Comparison of ENCODE assay signal across 14 cellular contexts in genomic region chr6:73710470-73710869, GRCh38. TPM values are rescaled to one million over a fixed set of nuclear protein-coding genes. Genes with fewer than 3 reads are reported as not detected.
DNase-seq lines count a peak whose midpoint lies in the region; ATAC-seq, FAIRE-seq and TF ChIP-seq lines count a peak whose summit lies in the region.
"Had no signal": no experiment of that assay in that cellular context is flagged by ENCODE, and none has a peak within 500 bp of the region (broad histone marks: within the 10 kb centered on the region; RNA-seq: fewer than 3 reads in every experiment).

No MANE protein-coding gene starts in this region.

- no peak overlapping the region for H3K14ac ChIP-seq in H9 (ENCODE audit: insufficient read depth, low read length)

- intact Hi-C loops in HepG2 (cut with micrococcal nuclease; ENCODE audit: unreplicated experiment) (no loop called here), right lobe of liver (cut with DNase I) (no loop called here), gastrocnemius medialis (cut with DNase I; ENCODE audit: low total_unique reads) (no loop called here)

- BruUV-seq in HepG2 (replicated peaks; lab: Mats Ljungman, UMichigan), result no TSS peak

- POLR2A ChIA-PET in HepG2 (lab: Yijun Ruan, JAX), result no interaction called here

- CTCF ChIA-PET in HepG2 (lab: Yijun Ruan, JAX; ENCODE audit: low intra/inter-chr PET ratio, low total read pairs), result no interaction called here

- no peak for ATAC-seq in HepG2
- ATAC-seq in right lobe of liver, result no peak
- ATAC-seq in GM19328 (IDR thresholded peaks at IDR 0.05; ENCODE audit: unreplicated experiment), result no peak
- no peak for ATAC-seq in gastrocnemius medialis
- ATAC-seq: lower lobe of right lung had no signal

- no peak for TF ChIP-seq EP300 in HepG2 (IDR thresholded peaks at IDR 0.05; ENCODE audit: low read depth in 2 of 2, low read length in 2 of 2)
- no peak for TF ChIP-seq EP300 in HepG2 (CRISPR knock-in tag; IDR thresholded peaks at IDR 0.05; ENCODE audit: borderline replicate concordance)

- H3K27ac ChIP-seq in HepG2 (ENCODE audit: extremely low read length, insufficient read depth, low read length) (no peak overlapping the region), right lobe of liver (no peak overlapping the region), fibroblast of lung (ENCODE audit: insufficient read depth, low read length) (no peak overlapping the region), H9 (ENCODE audit: insufficient read length, low read depth, low read length) (no peak overlapping the region), gastrocnemius medialis (no peak overlapping the region)
- H3K27ac ChIP-seq: breast epithelium, lower lobe of right lung, thyroid gland had no signal

- no peaks in the 10 kb centered on the region for H3K36me3 Mint-ChIP-seq in H9 (ENCODE audit: insufficient read depth in 1 of 3, low read depth in 3 of 3)

- no peak overlapping the region for H3K4me3 ChIP-seq in HepG2 (replicated peaks in 1 of 3; ENCODE audit: insufficient read depth in 1 of 3, low read depth in 2 of 3, low read length in 3 of 3)
- H3K4me3 ChIP-seq in right lobe of liver, result no peak overlapping the region
- no peak overlapping the region for H3K4me3 ChIP-seq in fibroblast of lung (replicated peaks in 1 of 4; ENCODE audit: control extremely low read depth in 1 of 4, insufficient read depth in 1 of 4, low read depth in 3 of 4, low read length in 4 of 4)
- no peak overlapping the region for H3K4me3 ChIP-seq in gastrocnemius medialis
- H3K4me3 ChIP-seq: breast epithelium, lower lobe of right lung, thyroid gland had no signal

- H2BK12ac ChIP-seq in H9 (ENCODE audit: insufficient read length, low read depth, low read length), result no peak overlapping the region

- H2AFZ ChIP-seq in HepG2 (ENCODE audit: low read length) (no peak overlapping the region), fibroblast of lung (ENCODE audit: low read length) (no peak overlapping the region), H9 (ENCODE audit: low read length) (no peak overlapping the region)

- H3K79me2 ChIP-seq in HepG2 (ENCODE audit: insufficient read depth, low read length) (no peaks in the 10 kb centered on the region), fibroblast of lung (ENCODE audit: control insufficient read depth, insufficient read depth, low read length) (no peaks in the 10 kb centered on the region), H9 (ENCODE audit: insufficient read depth, low read length) (no peaks in the 10 kb centered on the region)

- H3K36me3 ChIP-seq in HepG2 (replicated peaks in 1 of 2; ENCODE audit: control insufficient read depth in 1 of 2, insufficient read depth in 2 of 2, low read length in 2 of 2), result no peaks in the 10 kb centered on the region
- no peaks in the 10 kb centered on the region for H3K36me3 ChIP-seq in right lobe of liver
- H3K36me3 ChIP-seq in fibroblast of lung (ENCODE audit: control insufficient read depth, insufficient read depth, low read length), result no peaks in the 10 kb centered on the region
- no peaks in the 10 kb centered on the region for H3K36me3 ChIP-seq in gastrocnemius medialis
- H3K36me3 ChIP-seq: breast epithelium, lower lobe of right lung, thyroid gland had no signal

- no peak for TF ChIP-seq RAD21 in HepG2 (CRISPR knock-in tag; IDR thresholded peaks at IDR 0.05)

- in situ Hi-C loops in HepG2 (cut with HindIII; ENCODE audit: extremely low pct_ligation_motif_present, low pct_unique_long_range_greater_than_20kb) (no loop called here), gastrocnemius medialis (cut with MboI; ENCODE audit: low sequenced_read_pairs in 4 of 4) (no loop called here)

- H3K27me3 Mint-ChIP-seq in H9 (ENCODE audit: low read depth), result no peaks in the 10 kb centered on the region

- H2BK20ac ChIP-seq in H9 (ENCODE audit: low read depth, low read length, poor library complexity, severe bottlenecking), result no peak overlapping the region

- H3K4me3 Mint-ChIP-seq in H9, result no peak overlapping the region

- no peaks in the 10 kb centered on the region for H3K79me1 ChIP-seq in H9 (ENCODE audit: insufficient read depth, low read depth, low read length, poor library complexity, severe bottlenecking)

- H3K9me3 ChIP-seq in HepG2 (ENCODE audit: low read length) (no peaks in the 10 kb centered on the region), right lobe of liver (no peaks in the 10 kb centered on the region), fibroblast of lung (ENCODE audit: control insufficient read depth, insufficient read depth, low read depth, low read length) (no peaks in the 10 kb centered on the region), H9 (ENCODE audit: control insufficient read depth, low read depth, low read length) (no peaks in the 10 kb centered on the region), gastrocnemius medialis (no peaks in the 10 kb centered on the region)
- H3K9me3 ChIP-seq: breast epithelium, lower lobe of right lung, thyroid gland had no signal

- H3K23me2 ChIP-seq in H9 (ENCODE audit: insufficient read length, low read depth, low read length, poor library complexity, severe bottlenecking), result no peaks in the 10 kb centered on the region

- WGBS in HepG2 (ENCODE audit: low lambda C conversion rate), result 9% methylated on average over 2 of the region's 2 CpGs
- 41% methylated on average over 2 of the region's 2 CpGs for WGBS in right lobe of liver (ENCODE audit: insufficient coverage, low coverage, low lambda C conversion rate, missing lambda C conversion rate)
- no CpG with 5 or more reads among the region's 2 CpGs for WGBS in H9 (ENCODE audit: extremely low coverage, insufficient read length, low lambda C conversion rate)

- H3K23ac ChIP-seq in H9 (ENCODE audit: insufficient read length, low read depth, low read length), result no peak overlapping the region

- no peak overlapping the region for H3T11ph ChIP-seq in H9 (ENCODE audit: low read length)

- no peak overlapping the region for H4K5ac ChIP-seq in H9 (ENCODE audit: insufficient read length, low read depth, low read length)

- H3K4ac ChIP-seq in H9 (ENCODE audit: low read depth, low read length), result no peak overlapping the region

- no peak overlapping the region for H3K56ac ChIP-seq in H9 (ENCODE audit: insufficient read length, low read depth, low read length)

- no peak overlapping the region for H4K8ac ChIP-seq in H9 (replicated peaks; ENCODE audit: insufficient read length, low read depth, low read length)

- no peak for TF ChIP-seq POLR2A in HepG2 (IDR thresholded peaks at IDR 0.05; ENCODE audit: insufficient read depth in 1 of 2, low read depth in 2 of 2, low read length in 2 of 2)
- no peak for TF ChIP-seq POLR2A in right lobe of liver (IDR thresholded peaks at IDR 0.05)
- no peak for TF ChIP-seq POLR2A in gastrocnemius medialis (IDR thresholded peaks at IDR 0.05)

- H3K27me3 ChIP-seq in HepG2 (ENCODE audit: control insufficient read depth in 1 of 2, insufficient read depth in 2 of 2, low read length in 2 of 2), result no peaks in the 10 kb centered on the region
- H3K27me3 ChIP-seq in right lobe of liver, result no peaks in the 10 kb centered on the region
- no peaks in the 10 kb centered on the region for H3K27me3 ChIP-seq in fibroblast of lung (ENCODE audit: control insufficient read depth, insufficient read depth, low read length)
- no peaks in the 10 kb centered on the region for H3K27me3 ChIP-seq in H9 (ENCODE audit: insufficient read depth, low read length)
- no peaks in the 10 kb centered on the region for H3K27me3 ChIP-seq in gastrocnemius medialis
- H3K27me3 ChIP-seq: breast epithelium, thyroid gland had no signal

- H3K4me1 ChIP-seq in HepG2 (ENCODE audit: insufficient read depth, low read length) (0 out of 2 replicates have a peak, but pooled peaks cover 12% of the 10 kb centered on the region), right lobe of liver (no peaks in the 10 kb centered on the region), fibroblast of lung (ENCODE audit: control insufficient read depth, extremely low read depth, insufficient read depth, low read length) (no peaks in the 10 kb centered on the region), H9 (ENCODE audit: insufficient read depth, low read length) (no peaks in the 10 kb centered on the region), gastrocnemius medialis (peaks cover 0 to 4% of the 10 kb centered on the region in 2 donors)
- H3K4me1 ChIP-seq: breast epithelium, thyroid gland had no signal

- H4K20me1 ChIP-seq in HepG2 (ENCODE audit: insufficient read depth, low read length) (no peaks in the 10 kb centered on the region), fibroblast of lung (ENCODE audit: control insufficient read depth, extremely low read depth, insufficient read depth, low read length) (no peaks in the 10 kb centered on the region), H9 (ENCODE audit: control insufficient read depth, insufficient read depth, insufficient read length) (no peaks in the 10 kb centered on the region)

- TF ChIP-seq CTCF in HepG2 (CRISPR knock-in tag; IDR thresholded peaks at IDR 0.05), result no peak
- TF ChIP-seq CTCF in right lobe of liver (IDR thresholded peaks at IDR 0.05), result no peak
- TF ChIP-seq CTCF in fibroblast of lung (conservative IDR thresholded peaks at IDR 0.05 in 1 of 2, IDR thresholded peaks at IDR 0.05 in 1 of 2; ENCODE audit: low read depth in 1 of 2, low read length in 2 of 2), result no peak
- TF ChIP-seq CTCF in H9 (conservative IDR thresholded peaks at IDR 0.05), result no peak
- TF ChIP-seq CTCF in gastrocnemius medialis (IDR thresholded peaks at IDR 0.05 in 4 of 5, conservative IDR thresholded peaks at IDR 0.05 in 1 of 5), result no peak

- peaks cover 17 to 20% of the 10 kb centered on the region in 2 experiments for H3K4me1 Mint-ChIP-seq in H9

- no peak overlapping the region for H3K27ac Mint-ChIP-seq in H9

- no peak overlapping the region for H2AK5ac ChIP-seq in H9 (ENCODE audit: insufficient read length, low read length)

- H3K4me2 ChIP-seq in HepG2 (ENCODE audit: low read depth, low read length) (no peak overlapping the region), fibroblast of lung (ENCODE audit: extremely low read depth, insufficient read depth, low read length) (no peak overlapping the region), H9 (ENCODE audit: insufficient read depth, insufficient read length, low read length) (no peak overlapping the region)

- 0 out of 5 replicates have a peak, but pooled peaks cover 0 to 2% of the 10 kb centered on the region in 2 experiments for H3K9me3 Mint-ChIP-seq in H9

- no peak overlapping the region for H2BK5ac ChIP-seq in H9 (ENCODE audit: insufficient read length, low read length)

- no peak overlapping the region for H3K9ac ChIP-seq in HepG2 (ENCODE audit: insufficient read depth, low read depth, low read length)
- H3K9ac ChIP-seq in fibroblast of lung (ENCODE audit: insufficient read depth, low read length), result no peak overlapping the region
- no peak overlapping the region for H3K9ac ChIP-seq in H9 (ENCODE audit: extremely low read depth, insufficient read length, low read length)

- H4K91ac ChIP-seq in H9 (ENCODE audit: insufficient read length, low read depth, low read length), result no peak overlapping the region

- no peak overlapping the region for H2BK120ac ChIP-seq in H9 (ENCODE audit: low read depth, low read length, poor library complexity, severe bottlenecking)

- no peak overlapping the region for H2BK15ac ChIP-seq in H9 (ENCODE audit: low read depth, low read length)

- peak; percentile 7 for DNase-seq in HepG2 (ENCODE audit: low spot score)
- DNase-seq in right lobe of liver, result no peak
- DNase-seq in RKO (ENCODE audit: low spot score), result peak; percentile 37
- DNase-seq in fibroblast of lung (ENCODE audit: low read depth in 2 of 2), result peak; percentile 44 to 83
- DNase-seq in stimulated activated CD4-positive, alpha-beta T cell treated with anti-CD3 and anti-CD28 coated beads, Interleukin-2, amount 100 ng/mL, for 24 hours, result no peak
- no peak for DNase-seq in H9
- DNase-seq in gastrocnemius medialis, result no peak
- DNase-seq: H7, lower lobe of right lung, NCI-H774, thyroid gland had no signal

- H3K18ac ChIP-seq in H9 (ENCODE audit: insufficient read length, low read depth, low read length), result no peak overlapping the region

- no peak for FAIRE-seq in HepG2 (lab: Jason Lieb, UNC)
- FAIRE-seq: A204.1 had no signal

RNA-seq across cellular contexts. Expression of gene CD109, which starts 14.5 kb away (rescaled TPM):
- 0.52 and 0.93 TPM in 2 replicates for total RNA-seq in HepG2 (2016; rRNA removed; fragmentation: Illumina TruSeq; extraction: Trizol)
- 0.10 and 0.18 TPM in 2 replicates for total RNA-seq in HepG2 (2016; cell fraction: cytosol; rRNA removed; fragmentation: Illumina TruSeq; extraction: Trizol; ENCODE audit: low read depth)
- 0.70 and 0.82 TPM in 2 replicates for total RNA-seq in HepG2 (2016; cell fraction: insoluble cytoplasmic fraction; rRNA removed; fragmentation: Illumina TruSeq; extraction: Trizol)
- total RNA-seq in HepG2 (2016; cell fraction: membrane; rRNA removed; fragmentation: Illumina TruSeq; extraction: Trizol), result 0.17 and 0.25 TPM in 2 replicates
- total RNA-seq in HepG2 (2016; cell fraction: nucleus; rRNA removed; fragmentation: Illumina TruSeq; extraction: Trizol), result 2.2 and 2.4 TPM in 2 replicates
- polyA plus RNA-seq in HepG2 (2011; rRNA removed), result 1.7 and 2.1 TPM in 2 replicates
- polyA plus RNA-seq in HepG2 (2011; cell fraction: cytosol; rRNA removed), result 0.98 and 1.5 TPM in 2 replicates
- polyA plus RNA-seq in HepG2 (2011; cell fraction: nucleus; rRNA removed), result 0.93 and 1.00 TPM in 2 replicates
- polyA plus RNA-seq in HepG2 (2012), result 1.0 and 1.1 TPM in 2 replicates
- 0.01 and 0.02 TPM in 2 replicates for polyA plus RNA-seq in HepG2 (2016; cell fraction: cytosol; fragmentation: Illumina TruSeq; extraction: Trizol; ENCODE audit: low read depth)
- 0.32 and 0.53 TPM in 2 replicates for polyA plus RNA-seq in HepG2 (2016; cell fraction: insoluble cytoplasmic fraction; fragmentation: Illumina TruSeq; extraction: Trizol; ENCODE audit: low read depth)
- 0.07 and 0.09 TPM in 2 replicates for polyA plus RNA-seq in HepG2 (2016; cell fraction: membrane; fragmentation: Illumina TruSeq; extraction: Trizol; ENCODE audit: low read depth)
- polyA plus RNA-seq in HepG2 (2016; cell fraction: nucleus; fragmentation: Illumina TruSeq; extraction: Trizol; ENCODE audit: insufficient read depth, low read depth), result 1.1 and 1.2 TPM in 2 replicates
- 1.7 and 14.6 TPM in 2 replicates for polyA minus RNA-seq in HepG2 (2011; rRNA and poly(A)+ RNA removed; ENCODE audit: low replicate concordance)
- 2.8 and 4.2 TPM in 2 replicates for polyA minus RNA-seq in HepG2 (2011; cell fraction: cytosol; rRNA and poly(A)+ RNA removed)
- 4.1 and 4.4 TPM in 2 replicates for polyA minus RNA-seq in HepG2 (2011; cell fraction: nucleus; rRNA and poly(A)+ RNA removed)
- total RNA-seq in right lobe of liver, result 1 to 10 TPM in 3 of 6 experiments, under 1 TPM in 3; 0.35 to 8.4 (median 2.8) TPM
- 12.8 and 51.2 TPM in 2 replicates for total RNA-seq in fibroblast of lung
- polyA plus RNA-seq in fibroblast of lung, result 48.4 and 52.6 TPM in 2 replicates
- 26.6 and 27.1 TPM in 2 replicates for polyA plus RNA-seq in fibroblast of lung (2012)
- polyA minus RNA-seq in fibroblast of lung (ENCODE audit: low replicate concordance), result 7.4 and 9.3 TPM in 2 replicates
- total RNA-seq in H9 (2021), result 3.2 and 3.3 TPM in 2 replicates
- total RNA-seq in gastrocnemius medialis, result 1 to 10 TPM; 1.3 to 3.8 (median 2.8) TPM

RNA-seq across cellular contexts. Expression of gene SLC17A5, which starts 56.7 kb away (rescaled TPM):
- total RNA-seq in HepG2 (2016; rRNA removed; fragmentation: Illumina TruSeq; extraction: Trizol) (13.6 and 20.5 TPM in 2 replicates), right lobe of liver (10 to 100 TPM; 12.8 to 23.9 (median 15.2) TPM), fibroblast of lung (21.6 and 39.3 TPM in 2 replicates), H9 (2021) (8.3 and 8.9 TPM in 2 replicates), gastrocnemius medialis (10 to 100 TPM in 1 of 4 donors, 1 to 10 TPM in 3; 2.6 to 11.5 (median 5.4) TPM)
- total RNA-seq in HepG2 (2016; cell fraction: cytosol; rRNA removed; fragmentation: Illumina TruSeq; extraction: Trizol; ENCODE audit: low read depth), result 3.7 and 4.7 TPM in 2 replicates
- 13.3 and 21.0 TPM in 2 replicates for total RNA-seq in HepG2 (2016; cell fraction: insoluble cytoplasmic fraction; rRNA removed; fragmentation: Illumina TruSeq; extraction: Trizol)
- 9.9 and 11.7 TPM in 2 replicates for total RNA-seq in HepG2 (2016; cell fraction: membrane; rRNA removed; fragmentation: Illumina TruSeq; extraction: Trizol)
- total RNA-seq in HepG2 (2016; cell fraction: nucleus; rRNA removed; fragmentation: Illumina TruSeq; extraction: Trizol), result 16.3 and 20.4 TPM in 2 replicates
- polyA plus RNA-seq in HepG2 (2011; rRNA removed) (13.3 and 18.3 TPM in 2 replicates), fibroblast of lung (34.1 and 56.8 TPM in 2 replicates)
- polyA plus RNA-seq in HepG2 (2011; cell fraction: cytosol; rRNA removed), result 12.6 and 15.5 TPM in 2 replicates
- 2.8 and 4.1 TPM in 2 replicates for polyA plus RNA-seq in HepG2 (2011; cell fraction: nucleus; rRNA removed)
- 10.0 and 11.8 TPM in 2 replicates for polyA plus RNA-seq in HepG2 (2012)
- polyA plus RNA-seq in HepG2 (2016; cell fraction: cytosol; fragmentation: Illumina TruSeq; extraction: Trizol; ENCODE audit: low read depth), result 1.8 and 2.4 TPM in 2 replicates
- polyA plus RNA-seq in HepG2 (2016; cell fraction: insoluble cytoplasmic fraction; fragmentation: Illumina TruSeq; extraction: Trizol; ENCODE audit: low read depth), result 10.8 and 11.9 TPM in 2 replicates
- polyA plus RNA-seq in HepG2 (2016; cell fraction: membrane; fragmentation: Illumina TruSeq; extraction: Trizol; ENCODE audit: low read depth), result 5.8 and 6.1 TPM in 2 replicates
- 19.5 and 20.0 TPM in 2 replicates for polyA plus RNA-seq in HepG2 (2016; cell fraction: nucleus; fragmentation: Illumina TruSeq; extraction: Trizol; ENCODE audit: insufficient read depth, low read depth)
- polyA minus RNA-seq in HepG2 (2011; rRNA and poly(A)+ RNA removed; ENCODE audit: low replicate concordance), result 13.3 and 27.2 TPM in 2 replicates
- 13.9 and 15.0 TPM in 2 replicates for polyA minus RNA-seq in HepG2 (2011; cell fraction: cytosol; rRNA and poly(A)+ RNA removed)
- 10.9 and 14.3 TPM in 2 replicates for polyA minus RNA-seq in HepG2 (2011; cell fraction: nucleus; rRNA and poly(A)+ RNA removed)
- polyA plus RNA-seq in fibroblast of lung (2012), result 19.1 and 29.1 TPM in 2 replicates
- 13.7 and 21.5 TPM in 2 replicates for polyA minus RNA-seq in fibroblast of lung (ENCODE audit: low replicate concordance)

Comparison
In these comparisons a context has a peak if more than half of its experiments do, and no peak if none do; other contexts are left out.
1. DNase-seq: peak in HepG2 (single experiment), RKO (single experiment) and fibroblast of lung (2 of 2); none in right lobe of liver (0 of 3), stimulated activated CD4-positive, alpha-beta T cell treated with anti-CD3 and anti-CD28 coated beads, Interleukin-2, amount 100 ng/mL, for 24 hours (0 of 2), H9 (single experiment) and gastrocnemius medialis (0 of 2).